Comparison of ENCODE assay signal across 35 cellular contexts in the genomic region with DNA sequence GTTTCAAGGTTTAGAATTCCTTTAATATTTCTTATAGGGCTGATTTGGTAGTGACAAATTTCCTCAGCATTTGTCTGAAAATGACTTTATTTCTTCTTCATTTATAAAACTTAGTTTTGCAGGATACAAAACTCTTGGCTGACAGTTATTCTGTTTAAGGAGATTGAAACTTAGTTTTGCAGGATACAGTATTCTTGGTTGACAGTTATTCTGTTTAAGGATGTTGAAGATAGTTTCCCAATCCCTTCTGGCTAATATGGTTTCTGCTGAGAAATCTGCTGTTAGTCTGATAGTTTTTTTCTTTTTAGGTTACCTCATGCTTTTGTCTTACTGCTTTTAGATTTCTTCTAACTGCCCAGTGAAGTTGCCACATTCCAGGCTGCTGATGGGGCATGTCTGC.
"Had no signal": no experiment of that assay in that cellular context is flagged by ENCODE, and none has a peak within 500 bp of the region (broad histone marks: within the 10 kb centered on the region; RNA-seq: fewer than 3 reads in every experiment).

No MANE protein-coding gene starts in this region.

- H3K27me3 Mint-ChIP-seq: activated CD4-positive, alpha-beta memory T cell treated with anti-CD3 and anti-CD28 coated beads for 36 hours; activated CD4-positive, alpha-beta T cell treated with anti-CD3 and anti-CD28 coated beads for 36 hours; activated CD4-positive, alpha-beta T cell treated with anti-CD3 and anti-CD28 coated beads, Interleukin-2, amount 10 ng/mL, durations not matched to agents 24 days and 14 days; activated CD8-positive, alpha-beta memory T cell treated with anti-CD3 and anti-CD28 coated beads, Interleukin-2, amount 10 ng/mL, durations not matched to agents 7 days and 5 days; activated naive CD4-positive, alpha-beta T cell treated with anti-CD3 and anti-CD28 coated beads, Interleukin-2, amount 10 ng/mL, durations not matched to agents 7 days and 5 days; activated naive CD8-positive, alpha-beta T cell treated with anti-CD3 and anti-CD28 coated beads, Interleukin-2, amount 10 ng/mL, durations not matched to agents 7 days and 5 days; central memory CD8-positive, alpha-beta T cell; T-helper 17 cell had no signal

- H3K36me3 ChIP-seq: brain microvascular endothelial cell, esophagus muscularis mucosa, gastroesophageal sphincter, heart right ventricle, WERI-Rb-1 had no signal

- H3K27ac ChIP-seq: brain microvascular endothelial cell, esophagus muscularis mucosa, gastroesophageal sphincter, heart right ventricle, WERI-Rb-1 had no signal

- H3K4me1 ChIP-seq: esophagus muscularis mucosa, gastroesophageal sphincter, heart right ventricle had no signal

- H3K4me3 ChIP-seq: esophagus muscularis mucosa, gastroesophageal sphincter, heart right ventricle had no signal

- DNase-seq: activated CD4-positive, alpha-beta memory T cell treated with anti-CD3 and anti-CD28 coated beads for 36 hours; activated CD4-positive, alpha-beta T cell treated with anti-CD3 and anti-CD28 coated beads for 36 hours; activated CD4-positive, alpha-beta T cell treated with anti-CD3 and anti-CD28 coated beads, Interleukin-2, amount 10 ng/mL, durations not matched to agents 24 days and 14 days; activated CD4-positive, CD25-positive, alpha-beta regulatory T cell; activated CD4-positive, CD25-positive, alpha-beta regulatory T cell treated with anti-CD3 and anti-CD28 coated beads, Interleukin-2, amount 50 U/mL, for 72 hours; activated CD8-positive, alpha-beta memory T cell treated with anti-CD3 and anti-CD28 coated beads, Interleukin-2, amount 10 ng/mL, durations not matched to agents 7 days and 5 days; activated CD8-positive, alpha-beta memory T cell treated with anti-CD3 and anti-CD28 coated beads, Interleukin-2, amount 50 U/mL, for 4 hours; activated CD8-positive, alpha-beta T cell treated with anti-CD3 and anti-CD28 coated beads, Interleukin-2, amount 10 ng/mL, durations not matched to agents 7 days and 5 days; activated gamma-delta T cell; activated naive CD4-positive, alpha-beta T cell; activated naive CD4-positive, alpha-beta T cell treated with anti-CD3 and anti-CD28 coated beads, Interleukin-2, amount 10 ng/mL, durations not matched to agents 7 days and 5 days; activated naive CD8-positive, alpha-beta T cell treated with anti-CD3 and anti-CD28 coated beads, Interleukin-2, amount 10 ng/mL, durations not matched to agents 7 days and 5 days; activated T-cell treated with anti-CD3 and anti-CD28 coated beads, Interleukin-2, amount 50 U/mL, for 1 hour; activated T-cell treated with anti-CD3 and anti-CD28 coated beads, Interleukin-2, amount 50 U/mL, for 48 hours; amniotic stem cell; anterior cingulate cortex; brain microvascular endothelial cell; cortex of kidney; dermis blood vessel endothelial cell; effector CD4-positive, alpha-beta T cell; effector memory CD8-positive, alpha-beta T cell; erythroblast; foreskin melanocyte; heart right ventricle; T-helper 1 cell; T-helper 17 cell; T1000; WERI-Rb-1 had no signal

- H3K27me3 ChIP-seq: brain microvascular endothelial cell, esophagus muscularis mucosa, gastroesophageal sphincter, heart right ventricle had no signal

- H3K4me1 Mint-ChIP-seq: activated CD4-positive, alpha-beta T cell treated with anti-CD3 and anti-CD28 coated beads for 36 hours; activated CD4-positive, alpha-beta T cell treated with anti-CD3 and anti-CD28 coated beads, Interleukin-2, amount 10 ng/mL, durations not matched to agents 24 days and 14 days; activated CD8-positive, alpha-beta memory T cell treated with anti-CD3 and anti-CD28 coated beads, Interleukin-2, amount 10 ng/mL, durations not matched to agents 7 days and 5 days; activated naive CD4-positive, alpha-beta T cell treated with anti-CD3 and anti-CD28 coated beads, Interleukin-2, amount 10 ng/mL, durations not matched to agents 7 days and 5 days; activated naive CD8-positive, alpha-beta T cell treated with anti-CD3 and anti-CD28 coated beads, Interleukin-2, amount 10 ng/mL, durations not matched to agents 7 days and 5 days; central memory CD8-positive, alpha-beta T cell; T-helper 17 cell had no signal

- H3K4me3 Mint-ChIP-seq: activated CD4-positive, alpha-beta memory T cell treated with anti-CD3 and anti-CD28 coated beads for 36 hours; activated CD4-positive, alpha-beta T cell treated with anti-CD3 and anti-CD28 coated beads for 36 hours; activated CD4-positive, alpha-beta T cell treated with anti-CD3 and anti-CD28 coated beads, Interleukin-2, amount 10 ng/mL, durations not matched to agents 24 days and 14 days; activated CD8-positive, alpha-beta memory T cell treated with anti-CD3 and anti-CD28 coated beads, Interleukin-2, amount 10 ng/mL, durations not matched to agents 7 days and 5 days; activated CD8-positive, alpha-beta T cell treated with anti-CD3 and anti-CD28 coated beads, Interleukin-2, amount 10 ng/mL, durations not matched to agents 7 days and 5 days; activated naive CD4-positive, alpha-beta T cell treated with anti-CD3 and anti-CD28 coated beads, Interleukin-2, amount 10 ng/mL, durations not matched to agents 7 days and 5 days; activated naive CD8-positive, alpha-beta T cell treated with anti-CD3 and anti-CD28 coated beads, Interleukin-2, amount 10 ng/mL, durations not matched to agents 7 days and 5 days; activated T-helper 1 cell treated with anti-CD3 and anti-CD28 coated beads, Interleukin-12 subunit alpha, Interleukin-12 subunit beta, Interleukin-2, Interleukin-4 antibody, amounts not matched to agents 30 ng/mL and 10 ng/mL and 1 ng/mL, durations not matched to agents 14 hours and 24 hours and 36 hours; central memory CD8-positive, alpha-beta T cell; effector memory CD8-positive, alpha-beta T cell; T-helper 17 cell; T-helper 2 cell treated with Interferon-gamma antibody and Interleukin-4, amounts not matched to agents 5 μg/mL and 100 μg/mL, for 36 hours had no signal

- H3K27ac Mint-ChIP-seq: activated CD4-positive, alpha-beta memory T cell treated with anti-CD3 and anti-CD28 coated beads for 36 hours; activated CD4-positive, alpha-beta T cell treated with anti-CD3 and anti-CD28 coated beads for 36 hours; activated CD4-positive, alpha-beta T cell treated with anti-CD3 and anti-CD28 coated beads, Interleukin-2, amount 10 ng/mL, durations not matched to agents 24 days and 14 days; activated CD8-positive, alpha-beta memory T cell treated with anti-CD3 and anti-CD28 coated beads, Interleukin-2, amount 10 ng/mL, durations not matched to agents 7 days and 5 days; activated CD8-positive, alpha-beta T cell treated with anti-CD3 and anti-CD28 coated beads, Interleukin-2, amount 10 ng/mL, durations not matched to agents 7 days and 5 days; activated naive CD4-positive, alpha-beta T cell treated with anti-CD3 and anti-CD28 coated beads, Interleukin-2, amount 10 ng/mL, durations not matched to agents 7 days and 5 days; activated naive CD4-positive, alpha-beta T cell treated with anti-CD3 and anti-CD28 coated beads, Interleukin-2, amount 50 U/mL, for 72 hours; activated naive CD8-positive, alpha-beta T cell treated with anti-CD3 and anti-CD28 coated beads, Interleukin-2, amount 10 ng/mL, durations not matched to agents 7 days and 5 days; activated T-helper 1 cell treated with anti-CD3 and anti-CD28 coated beads, Interleukin-12 subunit alpha, Interleukin-12 subunit beta, Interleukin-2, Interleukin-4 antibody, amounts not matched to agents 30 ng/mL and 10 ng/mL and 1 ng/mL, durations not matched to agents 14 hours and 24 hours and 36 hours; activated T-helper 2 cell treated with anti-CD3 and anti-CD28 coated beads, Interferon-gamma antibody, Interleukin-2, Interleukin-4, amounts not matched to agents 10 μg/mL and 5 μg/mL and 100 μg/mL, durations not matched to agents 14 hours and 24 hours and 36 hours; effector memory CD8-positive, alpha-beta T cell; T-helper 17 cell; T-helper 2 cell treated with Interferon-gamma antibody and Interleukin-4, amounts not matched to agents 5 μg/mL and 100 μg/mL, for 36 hours had no signal

- H3K36me3 Mint-ChIP-seq: activated CD8-positive, alpha-beta memory T cell treated with anti-CD3 and anti-CD28 coated beads, Interleukin-2, amount 10 ng/mL, durations not matched to agents 7 days and 5 days; activated naive CD4-positive, alpha-beta T cell treated with anti-CD3 and anti-CD28 coated beads, Interleukin-2, amount 10 ng/mL, durations not matched to agents 7 days and 5 days had no signal
